18 cellular contexts compared by ENCODE assay signal in genomic region chr1:232902766-232903357, GRCh38. TPM values are rescaled to one million over a fixed set of nuclear protein-coding genes. Genes with fewer than 3 reads are reported as not detected.
DNase-seq lines count a peak whose midpoint lies in the region; ATAC-seq, FAIRE-seq and TF ChIP-seq lines count a peak whose summit lies in the region.
"Had no signal": no experiment of that assay in that cellular context is flagged by ENCODE, and none has a peak within 500 bp of the region (broad histone marks: within the 10 kb centered on the region; RNA-seq: fewer than 3 reads in every experiment).

No MANE protein-coding gene starts in this region.

- intact Hi-C loops in colonic mucosa (cut with DNase I) = loop anchor here (10.0 kb wide), 1 partner anchor 268 kb away; the partner anchor contains the start of gene SIPA1L2
- intact Hi-C loops in mucosa of descending colon (cut with DNase I, micrococcal nuclease) = no loop called here
- intact Hi-C loops in transverse colon (cut with DNase I; ENCODE audit: low total_unique reads) = no loop called here

- H3K4me1 ChIP-seq in colonic mucosa (peaks cover 11% of the 10 kb centered on the region), mucosa of descending colon (ENCODE audit: low read depth) (peaks cover 20% of the 10 kb centered on the region), transverse colon (peaks cover 3 to 51% (median 29%) of the 10 kb centered on the region in 4 donors)

- H3K36me3 ChIP-seq in colonic mucosa (no peaks in the 10 kb centered on the region), mucosa of descending colon (ENCODE audit: low read depth) (no peaks in the 10 kb centered on the region), transverse colon (no peaks in the 10 kb centered on the region)
- H3K36me3 ChIP-seq: BLaER1 had no signal

- no peak for TF ChIP-seq EP300 in transverse colon (IDR thresholded peaks at IDR 0.05; ENCODE audit: low read depth)

- H3K27me3 ChIP-seq in colonic mucosa (no peaks in the 10 kb centered on the region), transverse colon (no peaks in the 10 kb centered on the region)
- H3K27me3 ChIP-seq: BLaER1 had no signal

- WGBS in transverse colon (ENCODE audit: low coverage in 1 of 2), 2 donors = 36 to 55% methylated on average over 4 of the region's 4 CpGs

- no peaks in the 10 kb centered on the region for H3K9me3 ChIP-seq in colonic mucosa
- no peaks in the 10 kb centered on the region for H3K9me3 ChIP-seq in mucosa of descending colon
- no peaks in the 10 kb centered on the region for H3K9me3 ChIP-seq in transverse colon

- ATAC-seq in mucosa of descending colon (peak; percentile 80), GM21619 (IDR thresholded peaks at IDR 0.05; ENCODE audit: unreplicated experiment) (no peak), HG02870 (IDR thresholded peaks at IDR 0.05; ENCODE audit: unreplicated experiment) (no peak), GM18867 (IDR thresholded peaks at IDR 0.05; ENCODE audit: unreplicated experiment) (no peak)
- ATAC-seq: HCT116 had no signal

- no peak for TF ChIP-seq POLR2A in GM12892 (IDR thresholded peaks at IDR 0.05; ENCODE audit: low read depth, low read length)
- no peak for TF ChIP-seq POLR2A in transverse colon (IDR thresholded peaks at IDR 0.05)

- in situ Hi-C loops in transverse colon (cut with MboI; ENCODE audit: low pct_ligation_motif_present in 1 of 4, low pct_unique_long_range_greater_than_20kb in 1 of 4, low sequenced_read_pairs in 3 of 4) = no loop called here

- TF ChIP-seq CTCF in colonic mucosa (IDR thresholded peaks at IDR 0.05) (no peak), mucosa of descending colon (IDR thresholded peaks at IDR 0.05) (no peak), transverse colon (IDR thresholded peaks at IDR 0.05) (no peak)

- H3K4me3 ChIP-seq in colonic mucosa = no peak overlapping the region
- H3K4me3 ChIP-seq in mucosa of descending colon = no peak overlapping the region
- no peak overlapping the region for H3K4me3 ChIP-seq in transverse colon
- H3K4me3 ChIP-seq: BLaER1 had no signal

- FAIRE-seq in GM12892 (lab: Jason Lieb, UNC) = peak; percentile 42
- FAIRE-seq: GM19239 had no signal

- H3K9ac ChIP-seq in colonic mucosa (ENCODE audit: low read depth in 2 of 2, low read length in 2 of 2) = no peak overlapping the region
- H3K9ac ChIP-seq: BLaER1 had no signal

- DNase-seq in GM12892 (ENCODE audit: insufficient read length) = no peak
- peak; percentile 67 for DNase-seq in colonic mucosa
- DNase-seq in mucosa of descending colon = peak; percentile 65 to 76 (median 65)
- peak; percentile 66 for DNase-seq in transverse colon
- DNase-seq: 8988T; Calu3; CD4-positive, alpha-beta memory T cell; DMS79 treated with DMSO at 0.1 percent for 48 hours; GF-D8; GOT3; H7; HFFc6 had no signal

- peak overlapping the region; percentile 64 for H3K27ac ChIP-seq in colonic mucosa
- peak overlapping the region; percentile 63 to 76 (median 75) for H3K27ac ChIP-seq in transverse colon
- H3K27ac ChIP-seq: BLaER1 had no signal

RNA-seq across cellular contexts. Expression of gene NTPCR, which starts 47.5 kb away (rescaled TPM):
- 74.1 TPM for polyA plus RNA-seq in GM12892 (2012; ENCODE audit: missing spikeins)
- 10 to 100 TPM; 57.0 to 64.8 TPM for total RNA-seq in colonic mucosa
- total RNA-seq in mucosa of descending colon = 10 to 100 TPM; 36.5 to 49.9 (median 46.4) TPM
- total RNA-seq in transverse colon = 10 to 100 TPM; 13.5 to 53.3 (median 37.2) TPM
